ENCODE assay signal across 9 cellular contexts in genomic region chr15:22788004-22788403, GRCh38. TPM values are rescaled to one million over a fixed set of nuclear protein-coding genes. Genes with fewer than 3 reads are reported as not detected.
DNase-seq lines count a peak whose midpoint lies in the region; ATAC-seq and TF ChIP-seq lines count a peak whose summit lies in the region.
"Had no signal": no experiment of that assay in that cellular context is flagged by ENCODE, and none has a peak within 500 bp of the region (broad histone marks: within the 10 kb centered on the region; RNA-seq: fewer than 3 reads in every experiment).

No MANE protein-coding gene starts in this region.

- CTCF ChIA-PET in activated naive CD4-positive, alpha-beta T cell treated with anti-CD3 and anti-CD28 coated beads, Interleukin-2, amount 10 ng/mL, durations not matched to agents 7 days and 5 days (lab: Charles Lee), result no interaction called here
- CTCF ChIA-PET in activated naive CD4-positive, alpha-beta T cell treated with anti-CD3 and anti-CD28 coated beads for 36 hours (lab: Charles Lee), result no interaction called here
- CTCF ChIA-PET in T-cell (lab: Charles Lee), result interaction anchor here (0.6 to 0.7 kb wide), 2 partner anchors 8 to 68 kb away, joined by 3 read pairs; no protein-coding TSS in a partner anchor

- H3K9me3 Mint-ChIP-seq in activated naive CD4-positive, alpha-beta T cell treated with anti-CD3 and anti-CD28 coated beads, Interleukin-2, amount 10 ng/mL, durations not matched to agents 7 days and 5 days, result peaks cover 4% of the 10 kb centered on the region
- peaks cover 3% of the 10 kb centered on the region for H3K9me3 Mint-ChIP-seq in activated naive CD4-positive, alpha-beta T cell treated with anti-CD3 and anti-CD28 coated beads for 36 hours
- peaks cover 0 to 5% (median 2%) of the 10 kb centered on the region in 3 donors for H3K9me3 Mint-ChIP-seq in T-cell
- H3K9me3 Mint-ChIP-seq in stimulated activated memory B cell treated with anti-CD40 and anti-IgM and Interleukin-4, amounts not matched to agents 10 μg/mL and 1 μg/mL and 100 μg/mL, for 72 hours, result peaks cover 4% of the 10 kb centered on the region

- peaks cover 13% of the 10 kb centered on the region for H3K27me3 Mint-ChIP-seq in activated naive CD4-positive, alpha-beta T cell treated with anti-CD3 and anti-CD28 coated beads, Interleukin-2, amount 10 ng/mL, durations not matched to agents 7 days and 5 days
- no peaks in the 10 kb centered on the region for H3K27me3 Mint-ChIP-seq in activated naive CD4-positive, alpha-beta T cell treated with anti-CD3 and anti-CD28 coated beads for 36 hours (ENCODE audit: low read depth)
- no peaks in the 10 kb centered on the region for H3K27me3 Mint-ChIP-seq in T-cell
- no peaks in the 10 kb centered on the region for H3K27me3 Mint-ChIP-seq in stimulated activated memory B cell treated with anti-CD40 and anti-IgM and Interleukin-4, amounts not matched to agents 10 μg/mL and 1 μg/mL and 100 μg/mL, for 72 hours

- peaks cover 10% of the 10 kb centered on the region for H3K36me3 Mint-ChIP-seq in activated naive CD4-positive, alpha-beta T cell treated with anti-CD3 and anti-CD28 coated beads, Interleukin-2, amount 10 ng/mL, durations not matched to agents 7 days and 5 days
- peaks cover 3% of the 10 kb centered on the region for H3K36me3 Mint-ChIP-seq in activated naive CD4-positive, alpha-beta T cell treated with anti-CD3 and anti-CD28 coated beads for 36 hours (ENCODE audit: low read depth)
- peaks cover 4% of the 10 kb centered on the region for H3K36me3 Mint-ChIP-seq in T-cell
- peaks cover 23% of the 10 kb centered on the region for H3K36me3 Mint-ChIP-seq in stimulated activated memory B cell treated with anti-CD40 and anti-IgM and Interleukin-4, amounts not matched to agents 10 μg/mL and 1 μg/mL and 100 μg/mL, for 72 hours

- peak overlapping the region; percentile 76 for H3K4me3 Mint-ChIP-seq in activated naive CD4-positive, alpha-beta T cell treated with anti-CD3 and anti-CD28 coated beads, Interleukin-2, amount 10 ng/mL, durations not matched to agents 7 days and 5 days
- H3K4me3 Mint-ChIP-seq in activated naive CD4-positive, alpha-beta T cell treated with anti-CD3 and anti-CD28 coated beads for 36 hours, result no peak overlapping the region
- peak overlapping the region; percentile 82 to 87 (median 82) for H3K4me3 Mint-ChIP-seq in T-cell
- no peak overlapping the region for H3K4me3 Mint-ChIP-seq in stimulated activated memory B cell treated with anti-CD40 and anti-IgM and Interleukin-4, amounts not matched to agents 10 μg/mL and 1 μg/mL and 100 μg/mL, for 72 hours

- H3K4me1 Mint-ChIP-seq in activated naive CD4-positive, alpha-beta T cell treated with anti-CD3 and anti-CD28 coated beads, Interleukin-2, amount 10 ng/mL, durations not matched to agents 7 days and 5 days, result peaks cover 16% of the 10 kb centered on the region
- peaks cover 9% of the 10 kb centered on the region for H3K4me1 Mint-ChIP-seq in activated naive CD4-positive, alpha-beta T cell treated with anti-CD3 and anti-CD28 coated beads for 36 hours (ENCODE audit: low read depth)
- peaks cover 21 to 35% (median 29%) of the 10 kb centered on the region in 3 donors for H3K4me1 Mint-ChIP-seq in T-cell
- H3K4me1 Mint-ChIP-seq in stimulated activated memory B cell treated with anti-CD40 and anti-IgM and Interleukin-4, amounts not matched to agents 10 μg/mL and 1 μg/mL and 100 μg/mL, for 72 hours, result peaks cover 45% of the 10 kb centered on the region

- peak overlapping the region; percentile 75 for H3K4me3 ChIP-seq in epithelial cell of proximal tubule (ENCODE audit: low read depth, low read length)

- intact Hi-C loops in activated naive CD4-positive, alpha-beta T cell treated with anti-CD3 and anti-CD28 coated beads for 36 hours (cut with micrococcal nuclease), result loop anchor here (5.0 kb wide), 2 partner anchors 189 to 249 kb away; partner anchors contain the start of gene TUBGCP5

- POLR2A ChIA-PET in T-cell (lab: Charles Lee), result no interaction called here

- no peak for ATAC-seq in T-cell (replicated peaks in 1 of 4)
- ATAC-seq in stimulated activated memory B cell treated with anti-CD40 and anti-IgM and Interleukin-4, amounts not matched to agents 10 μg/mL and 1 μg/mL and 100 μg/mL, for 72 hours, result no peak
- no peak for ATAC-seq in HG02588 (IDR thresholded peaks at IDR 0.05; ENCODE audit: unreplicated experiment)
- ATAC-seq in GM21529 (IDR thresholded peaks at IDR 0.05; ENCODE audit: unreplicated experiment), result no peak

- no peak overlapping the region for H3K27ac Mint-ChIP-seq in activated naive CD4-positive, alpha-beta T cell treated with anti-CD3 and anti-CD28 coated beads, Interleukin-2, amount 10 ng/mL, durations not matched to agents 7 days and 5 days
- H3K27ac Mint-ChIP-seq in activated naive CD4-positive, alpha-beta T cell treated with anti-CD3 and anti-CD28 coated beads for 36 hours, result no peak overlapping the region
- H3K27ac Mint-ChIP-seq in T-cell, result peak overlapping the region in 1 of 2 donors; percentile 82
- H3K27ac Mint-ChIP-seq in stimulated activated memory B cell treated with anti-CD40 and anti-IgM and Interleukin-4, amounts not matched to agents 10 μg/mL and 1 μg/mL and 100 μg/mL, for 72 hours, result peak overlapping the region; percentile 87
- H3K27ac Mint-ChIP-seq: T-helper 1 cell treated with Interleukin-12 subunit alpha and Interleukin-12 subunit beta and Interleukin-4 antibody, amounts not matched to agents 30 μg/mL and 1 μg/mL, for 36 hours had no signal

- DNase-seq in activated naive CD4-positive, alpha-beta T cell treated with anti-CD3 and anti-CD28 coated beads, Interleukin-2, amount 10 ng/mL, durations not matched to agents 7 days and 5 days, result no peak
- no peak for DNase-seq in activated naive CD4-positive, alpha-beta T cell treated with anti-CD3 and anti-CD28 coated beads for 36 hours
- DNase-seq in T-cell (no peak), epithelial cell of proximal tubule (ENCODE audit: low read depth) (no peak)
- DNase-seq in stimulated activated CD4-positive, alpha-beta T cell treated with anti-CD3 and anti-CD28 coated beads, Interleukin-1b, Interleukin-23, amount 100 ng/mL, for 48 hours, result no peak

- TF ChIP-seq CTCF in epithelial cell of proximal tubule (conservative IDR thresholded peaks at IDR 0.05; ENCODE audit: low read depth, low read length), result no peak

RNA-seq across cellular contexts. Expression of gene NIPA1, which starts 1.6 kb away (rescaled TPM):
- 1 to 10 TPM; 3.1 to 3.2 TPM for total RNA-seq in activated naive CD4-positive, alpha-beta T cell treated with anti-CD3 and anti-CD28 coated beads for 36 hours
- total RNA-seq in T-cell (10 to 100 TPM in 4 of 5 donors, 1 to 10 TPM in 1; 9.0 to 21.1 (median 17.3) TPM), epithelial cell of proximal tubule (14.5 and 16.6 TPM in 2 replicates)

RNA-seq across cellular contexts. Expression of gene NIPA2, which starts 50.5 kb away (rescaled TPM):
- total RNA-seq in activated naive CD4-positive, alpha-beta T cell treated with anti-CD3 and anti-CD28 coated beads for 36 hours, result 10 to 100 TPM; 47.0 to 47.9 TPM
- 10 to 100 TPM; 34.7 to 45.5 (median 43.2) TPM for total RNA-seq in T-cell
- 54.7 and 94.4 TPM in 2 replicates for total RNA-seq in epithelial cell of proximal tubule

Comparison
In these comparisons a context has a peak if more than half of its experiments do, and no peak if none do; other contexts are left out.
1. H3K4me3 Mint-ChIP-seq: peak in activated naive CD4-positive, alpha-beta T cell treated with anti-CD3 and anti-CD28 coated beads, Interleukin-2, amount 10 ng/mL, durations not matched to agents 7 days and 5 days (single experiment) and T-cell (3 of 3); none in activated naive CD4-positive, alpha-beta T cell treated with anti-CD3 and anti-CD28 coated beads for 36 hours (single experiment) and stimulated activated memory B cell treated with anti-CD40 and anti-IgM and Interleukin-4, amounts not matched to agents 10 μg/mL and 1 μg/mL and 100 μg/mL, for 72 hours (single experiment).
2. CTCF ChIA-PET loops: an anchor here in T-cell (0.6 to 0.7 kb wide); none called in activated naive CD4-positive, alpha-beta T cell treated with anti-CD3 and anti-CD28 coated beads, Interleukin-2, amount 10 ng/mL, durations not matched to agents 7 days and 5 days and activated naive CD4-positive, alpha-beta T cell treated with anti-CD3 and anti-CD28 coated beads for 36 hours.